1 cellular context compared by ENCODE assay signal in the genomic region with DNA sequence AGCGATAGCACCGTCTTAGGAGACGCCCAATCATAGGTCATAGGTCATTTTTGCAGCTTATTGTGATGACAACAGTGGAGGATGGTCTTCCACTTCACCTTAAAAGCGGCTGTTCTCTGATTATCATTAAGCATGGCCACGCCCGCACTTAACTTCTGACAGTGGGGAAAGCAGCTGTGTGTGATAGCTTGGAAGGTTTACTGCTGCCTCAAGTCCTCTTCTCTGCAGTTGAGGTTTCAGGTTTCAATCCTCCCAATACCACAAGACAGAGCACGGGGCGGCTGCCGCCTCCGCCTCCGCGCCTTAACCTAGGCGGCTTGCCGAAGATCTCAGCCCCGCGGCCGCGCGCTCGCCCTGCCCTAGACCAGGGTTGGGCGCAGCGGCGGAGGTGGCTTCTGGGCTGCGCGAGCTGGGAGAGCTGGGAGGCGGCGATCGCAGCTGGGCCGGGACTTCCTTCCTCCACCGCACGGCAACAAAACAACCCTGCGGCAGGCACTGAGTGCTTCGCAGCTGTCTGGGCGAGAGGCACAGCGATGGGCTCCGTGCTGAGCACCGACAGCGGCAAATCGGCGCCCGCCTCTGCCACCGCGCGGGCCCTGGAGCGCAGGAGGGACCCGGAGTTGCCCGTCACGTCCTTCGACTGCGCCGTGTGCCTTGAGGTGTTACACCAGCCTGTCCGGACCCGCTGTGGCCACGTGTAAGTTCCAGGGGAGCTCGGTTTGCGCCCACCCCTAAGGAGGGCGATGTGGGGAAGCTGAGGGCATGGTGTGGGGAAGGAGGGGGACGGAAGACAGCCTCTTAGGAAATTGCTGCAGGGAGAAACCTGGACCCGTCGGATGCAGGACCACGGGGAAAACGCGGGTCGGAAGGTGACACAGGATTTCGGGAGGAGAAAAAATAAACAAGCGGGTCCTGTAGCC.
TF ChIP-seq lines count a peak whose summit lies in the region.

Gene RNF125, plus strand, starts transcription at position 495 of the 920 bp plus-strand sequence. Its CDS starts 39 bp downstream, at position 534.

TF ChIP-seq in HepG2, 621 proteins besides CTCF, POLR2A, EP300 and RAD21 (continued from another document and continues in another):
- TF ChIP-seq ZNF770 (CRISPR knock-in tag; IDR thresholded peaks at IDR 0.05), result peak; percentile 4; the same call in 1 of the 2 replicates
- no peak for TF ChIP-seq ZNF740 (CRISPR knock-in tag; IDR thresholded peaks at IDR 0.05)
- no peak for TF ChIP-seq NFE2 (CRISPR knock-in tag; IDR thresholded peaks at IDR 0.05)
- no peak for TF ChIP-seq ZSCAN12 (CRISPR knock-in tag; IDR thresholded peaks at IDR 0.05)
- peak; percentile 61 for TF ChIP-seq ZNF883 (CRISPR knock-in tag; IDR thresholded peaks at IDR 0.05; ENCODE audit: not compliant biosample characterization)
- no peak for TF ChIP-seq PCBP1 (IDR thresholded peaks at IDR 0.05; ENCODE audit: borderline replicate concordance, low read depth, low read length)
- 0 out of 2 replicates have a peak, but pooled peaks have one; percentile 33 for TF ChIP-seq HNRNPL (IDR thresholded peaks at IDR 0.05; ENCODE audit: low read depth, low read length)
- TF ChIP-seq, protein P1, sequence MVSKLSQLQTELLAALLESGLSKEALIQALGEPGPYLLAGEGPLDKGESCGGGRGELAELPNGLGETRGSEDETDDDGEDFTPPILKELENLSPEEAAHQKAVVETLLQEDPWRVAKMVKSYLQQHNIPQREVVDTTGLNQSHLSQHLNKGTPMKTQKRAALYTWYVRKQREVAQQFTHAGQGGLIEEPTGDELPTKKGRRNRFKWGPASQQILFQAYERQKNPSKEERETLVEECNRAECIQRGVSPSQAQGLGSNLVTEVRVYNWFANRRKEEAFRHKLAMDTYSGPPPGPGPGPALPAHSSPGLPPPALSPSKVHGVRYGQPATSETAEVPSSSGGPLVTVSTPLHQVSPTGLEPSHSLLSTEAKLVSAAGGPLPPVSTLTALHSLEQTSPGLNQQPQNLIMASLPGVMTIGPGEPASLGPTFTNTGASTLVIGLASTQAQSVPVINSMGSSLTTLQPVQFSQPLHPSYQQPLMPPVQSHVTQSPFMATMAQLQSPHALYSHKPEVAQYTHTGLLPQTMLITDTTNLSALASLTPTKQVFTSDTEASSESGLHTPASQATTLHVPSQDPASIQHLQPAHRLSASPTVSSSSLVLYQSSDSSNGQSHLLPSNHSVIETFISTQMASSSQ (IDR thresholded peaks at IDR 0.05; ENCODE audit: low read depth), result no peak
- TF ChIP-seq, protein P1 (CRISPR knock-in tag; IDR thresholded peaks at IDR 0.05; ENCODE audit: borderline replicate concordance), result peak; percentile 67
- TF ChIP-seq, protein P2, sequence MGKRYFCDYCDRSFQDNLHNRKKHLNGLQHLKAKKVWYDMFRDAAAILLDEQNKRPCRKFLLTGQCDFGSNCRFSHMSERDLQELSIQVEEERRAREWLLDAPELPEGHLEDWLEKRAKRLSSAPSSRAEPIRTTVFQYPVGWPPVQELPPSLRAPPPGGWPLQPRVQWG (CRISPR knock-in tag; IDR thresholded peaks at IDR 0.05; ENCODE audit: borderline replicate concordance, low read depth), result no peak
- TF ChIP-seq ZNF839 (CRISPR knock-in tag; IDR thresholded peaks at IDR 0.05; ENCODE audit: borderline replicate concordance), result no peak
- no peak; the same call in none of the 2 replicates for TF ChIP-seq ISL2 (CRISPR knock-in tag; IDR thresholded peaks at IDR 0.05)
- TF ChIP-seq CENPT (CRISPR knock-in tag; IDR thresholded peaks at IDR 0.05; ENCODE audit: low read depth), result no peak; the same call in 1 of the 2 replicates
- no peak for TF ChIP-seq NFE2L1 (CRISPR knock-in tag; IDR thresholded peaks at IDR 0.05; ENCODE audit: borderline replicate concordance)
- TF ChIP-seq MTA1 (CRISPR knock-in tag; IDR thresholded peaks at IDR 0.05; ENCODE audit: borderline replicate concordance), result peak; percentile 84
- TF ChIP-seq YEATS2 (CRISPR knock-in tag; IDR thresholded peaks at IDR 0.05; ENCODE audit: borderline replicate concordance), result peak; percentile 52; the same call in 1 of the 2 replicates
- no peak for TF ChIP-seq GATAD1 (CRISPR knock-in tag; IDR thresholded peaks at IDR 0.05)
- TF ChIP-seq POLR2AphosphoS5 (IDR thresholded peaks at IDR 0.05; ENCODE audit: low read depth, low read length), result no peak
- 0 out of 2 replicates have a peak, but pooled peaks have one; percentile 64 for TF ChIP-seq HDAC6 (IDR thresholded peaks at IDR 0.05; ENCODE audit: low read depth, low read length)
- TF ChIP-seq U2AF2 (IDR thresholded peaks at IDR 0.05; ENCODE audit: low read depth, low read length), result no peak
- peak; percentile 50; the same call in 1 of the 2 replicates for TF ChIP-seq KDM4B (CRISPR knock-in tag; IDR thresholded peaks at IDR 0.05)
- TF ChIP-seq NFE2L2 (IDR thresholded peaks at IDR 0.05; ENCODE audit: low read length), result no peak
- TF ChIP-seq ZNF441 (CRISPR knock-in tag; IDR thresholded peaks at IDR 0.05; ENCODE audit: borderline replicate concordance), result 0 out of 2 replicates have a peak, but pooled peaks have one; percentile 37
- TF ChIP-seq THAP9 (CRISPR knock-in tag; IDR thresholded peaks at IDR 0.05; ENCODE audit: borderline replicate concordance), result no peak
- no peak for TF ChIP-seq ZNF660 (CRISPR knock-in tag; IDR thresholded peaks at IDR 0.05; ENCODE audit: borderline replicate concordance, low read depth)
- TF ChIP-seq, protein P3, sequence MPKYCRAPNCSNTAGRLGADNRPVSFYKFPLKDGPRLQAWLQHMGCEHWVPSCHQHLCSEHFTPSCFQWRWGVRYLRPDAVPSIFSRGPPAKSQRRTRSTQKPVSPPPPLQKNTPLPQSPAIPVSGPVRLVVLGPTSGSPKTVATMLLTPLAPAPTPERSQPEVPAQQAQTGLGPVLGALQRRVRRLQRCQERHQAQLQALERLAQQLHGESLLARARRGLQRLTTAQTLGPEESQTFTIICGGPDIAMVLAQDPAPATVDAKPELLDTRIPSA (CRISPR knock-in tag; IDR thresholded peaks at IDR 0.05; ENCODE audit: borderline replicate concordance), result 0 out of 2 replicates have a peak, but pooled peaks have one; percentile 52
- no peak for TF ChIP-seq CENPBD1 (CRISPR knock-in tag; IDR thresholded peaks at IDR 0.05; ENCODE audit: borderline replicate concordance, low read depth)
- peak; percentile 20; the same call in 1 of the 2 replicates for TF ChIP-seq GPN1 (CRISPR knock-in tag; IDR thresholded peaks at IDR 0.05; ENCODE audit: borderline replicate concordance)
- no peak for TF ChIP-seq ZNF318 (CRISPR knock-in tag; IDR thresholded peaks at IDR 0.05)
- no peak for TF ChIP-seq SRF (IDR thresholded peaks at IDR 0.05; ENCODE audit: low read depth, low read length)
- no peak for TF ChIP-seq ZBTB21 (CRISPR knock-in tag; IDR thresholded peaks at IDR 0.05)
- no peak for TF ChIP-seq ZFAT (CRISPR knock-in tag; conservative IDR thresholded peaks at IDR 0.05)
- no peak for TF ChIP-seq MBNL3 (CRISPR knock-in tag; conservative IDR thresholded peaks at IDR 0.05)
- TF ChIP-seq DRAP1 (CRISPR knock-in tag; IDR thresholded peaks at IDR 0.05), result no peak
